1 cellular context compared by ENCODE assay signal in the genomic region with DNA sequence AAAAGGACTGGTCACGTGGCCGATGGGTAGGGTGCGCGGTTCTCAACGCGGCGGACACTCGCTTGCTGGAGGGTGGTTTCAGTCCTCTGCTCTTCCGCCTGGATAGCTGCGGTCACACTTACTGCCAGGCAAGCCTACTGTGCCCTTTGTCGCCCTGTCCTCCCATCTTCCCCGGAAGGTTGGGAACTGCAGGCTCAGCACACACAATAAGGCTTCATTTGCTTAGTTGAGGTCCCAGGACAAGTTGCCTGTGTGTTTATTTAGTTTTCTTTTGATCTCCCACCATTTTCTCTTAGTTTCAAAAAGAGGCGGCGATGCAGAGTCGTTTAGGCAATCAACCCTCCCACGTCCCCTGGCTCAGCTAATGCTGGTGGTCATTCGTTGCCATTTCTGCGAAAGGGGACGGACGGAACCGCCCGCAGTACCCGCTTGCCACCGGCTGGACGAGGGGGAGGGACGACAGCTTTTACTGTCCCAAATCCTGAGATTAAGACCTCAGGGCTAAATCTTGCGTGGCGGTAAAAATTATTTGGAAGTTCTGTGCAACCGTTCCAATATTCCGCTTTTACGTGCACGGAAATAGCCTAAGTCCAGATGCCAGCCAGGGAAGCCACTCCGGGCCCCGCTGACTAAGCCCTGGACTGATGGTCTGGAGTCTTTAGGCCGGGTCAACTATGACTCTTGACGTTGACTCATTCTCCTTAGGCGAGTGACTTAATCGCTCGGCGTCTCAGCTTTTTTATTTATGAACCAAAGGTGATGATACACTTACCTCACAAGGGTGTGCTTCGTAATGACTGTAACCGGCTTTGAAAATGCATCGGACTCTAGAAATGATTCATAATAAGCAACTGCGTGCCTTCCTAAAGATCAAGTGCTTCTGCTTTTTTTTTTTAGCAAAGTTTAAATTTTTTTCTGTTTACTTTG.
A peak's percentile ranks its signal among the peaks of the same experiment; 100 is the strongest.
TF ChIP-seq lines count a peak whose summit lies in the region.

No MANE protein-coding gene starts in this region.

TF ChIP-seq in HCT116, 20 proteins besides CTCF, POLR2A, EP300 and RAD21 (continued from another document):
- no peak for TF ChIP-seq EZH2phosphoT487 (IDR thresholded peaks at IDR 0.05; ENCODE audit: borderline replicate concordance)
- no peak for TF ChIP-seq EGR1 (IDR thresholded peaks at IDR 0.05; ENCODE audit: low read depth)
- no peak for TF ChIP-seq ELF1 (IDR thresholded peaks at IDR 0.05; ENCODE audit: borderline replicate concordance, low read depth)
- peak; percentile 68 for TF ChIP-seq SP1 (IDR thresholded peaks at IDR 0.05; ENCODE audit: low read depth)
- TF ChIP-seq, protein P1, sequence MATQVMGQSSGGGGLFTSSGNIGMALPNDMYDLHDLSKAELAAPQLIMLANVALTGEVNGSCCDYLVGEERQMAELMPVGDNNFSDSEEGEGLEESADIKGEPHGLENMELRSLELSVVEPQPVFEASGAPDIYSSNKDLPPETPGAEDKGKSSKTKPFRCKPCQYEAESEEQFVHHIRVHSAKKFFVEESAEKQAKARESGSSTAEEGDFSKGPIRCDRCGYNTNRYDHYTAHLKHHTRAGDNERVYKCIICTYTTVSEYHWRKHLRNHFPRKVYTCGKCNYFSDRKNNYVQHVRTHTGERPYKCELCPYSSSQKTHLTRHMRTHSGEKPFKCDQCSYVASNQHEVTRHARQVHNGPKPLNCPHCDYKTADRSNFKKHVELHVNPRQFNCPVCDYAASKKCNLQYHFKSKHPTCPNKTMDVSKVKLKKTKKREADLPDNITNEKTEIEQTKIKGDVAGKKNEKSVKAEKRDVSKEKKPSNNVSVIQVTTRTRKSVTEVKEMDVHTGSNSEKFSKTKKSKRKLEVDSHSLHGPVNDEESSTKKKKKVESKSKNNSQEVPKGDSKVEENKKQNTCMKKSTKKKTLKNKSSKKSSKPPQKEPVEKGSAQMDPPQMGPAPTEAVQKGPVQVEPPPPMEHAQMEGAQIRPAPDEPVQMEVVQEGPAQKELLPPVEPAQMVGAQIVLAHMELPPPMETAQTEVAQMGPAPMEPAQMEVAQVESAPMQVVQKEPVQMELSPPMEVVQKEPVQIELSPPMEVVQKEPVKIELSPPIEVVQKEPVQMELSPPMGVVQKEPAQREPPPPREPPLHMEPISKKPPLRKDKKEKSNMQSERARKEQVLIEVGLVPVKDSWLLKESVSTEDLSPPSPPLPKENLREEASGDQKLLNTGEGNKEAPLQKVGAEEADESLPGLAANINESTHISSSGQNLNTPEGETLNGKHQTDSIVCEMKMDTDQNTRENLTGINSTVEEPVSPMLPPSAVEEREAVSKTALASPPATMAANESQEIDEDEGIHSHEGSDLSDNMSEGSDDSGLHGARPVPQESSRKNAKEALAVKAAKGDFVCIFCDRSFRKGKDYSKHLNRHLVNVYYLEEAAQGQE (IDR thresholded peaks at IDR 0.05; ENCODE audit: low read depth) = no peak
